ENCODE assay signal across 8 cellular contexts in genomic region chr1:46603481-46603857, GRCh38. TPM values are rescaled to one million over a fixed set of nuclear protein-coding genes. Genes with fewer than 3 reads are reported as not detected.
DNase-seq lines count a peak whose midpoint lies in the region; ATAC-seq and TF ChIP-seq lines count a peak whose summit lies in the region.

No MANE protein-coding gene starts in this region.

- H3K4me3 ChIP-seq in tibial artery: peak overlapping the region; percentile 91 to 92

- H3K9me3 ChIP-seq in tibial artery: no peaks in the 10 kb centered on the region

- peak overlapping the region; percentile 96 for H3K4me3 Mint-ChIP-seq in activated naive CD4-positive, alpha-beta T cell treated with anti-CD3 and anti-CD28 coated beads, Interleukin-2, amount 50 U/mL, for 24 hours

- H3K36me3 Mint-ChIP-seq in activated naive CD4-positive, alpha-beta T cell treated with anti-CD3 and anti-CD28 coated beads, Interleukin-2, amount 50 U/mL, for 24 hours: no peaks in the 10 kb centered on the region

- no peaks in the 10 kb centered on the region for H3K27me3 ChIP-seq in tibial artery

- peaks cover 0 to 63% (median 40%) of the 10 kb centered on the region in 4 donors for H3K4me1 ChIP-seq in tibial artery

- intact Hi-C loops in left colon (cut with DNase I, micrococcal nuclease) (no loop called here), tibial artery (cut with DNase I; ENCODE audit: low total_unique reads) (no loop called here)

- H3K9me3 Mint-ChIP-seq in activated naive CD4-positive, alpha-beta T cell treated with anti-CD3 and anti-CD28 coated beads, Interleukin-2, amount 50 U/mL, for 24 hours: no peaks in the 10 kb centered on the region

- H3K36me3 ChIP-seq in tibial artery: peaks cover under 1 to 8% (median 5%) of the 10 kb centered on the region in 3 donors

- peaks cover 67% of the 10 kb centered on the region for H3K4me1 Mint-ChIP-seq in activated naive CD4-positive, alpha-beta T cell treated with anti-CD3 and anti-CD28 coated beads, Interleukin-2, amount 50 U/mL, for 24 hours

- no peak overlapping the region for H3K27ac Mint-ChIP-seq in activated naive CD4-positive, alpha-beta T cell treated with anti-CD3 and anti-CD28 coated beads, Interleukin-2, amount 50 U/mL, for 24 hours

- ATAC-seq in left colon: peak; percentile 15

- no peak for DNase-seq in activated naive CD4-positive, alpha-beta T cell treated with anti-CD3 and anti-CD28 coated beads, Interleukin-2, amount 50 U/mL, for 16 hours
- no peak for DNase-seq in left colon
- no peak for DNase-seq in tibial artery
- DNase-seq in Kasumi-1 (lab: John Stamatoyannopoulos, UW): no peak
- DNase-seq in foreskin melanocyte: no peak
- no peak for DNase-seq in DMS153 treated with DMSO at 0.1 percent for 48 hours (lab: John Stamatoyannopoulos, UW; ENCODE audit: unreplicated experiment)

- no peak for TF ChIP-seq CTCF in tibial artery (IDR thresholded peaks at IDR 0.05)

- no peaks in the 10 kb centered on the region for H3K27me3 Mint-ChIP-seq in activated naive CD4-positive, alpha-beta T cell treated with anti-CD3 and anti-CD28 coated beads, Interleukin-2, amount 50 U/mL, for 24 hours

- H3K27ac ChIP-seq in angular gyrus (ENCODE audit: low read depth, low read length) (peak overlapping the region; percentile 63), tibial artery (peak overlapping the region; percentile 84 to 86)

RNA-seq across cellular contexts. Expression of gene MKNK1, which starts 0.6 kb away (rescaled TPM):
- total RNA-seq in left colon: 10 to 100 TPM; 46.2 to 52.4 TPM

RNA-seq across cellular contexts. Expression of gene MOB3C, which starts 13.1 kb away (rescaled TPM):
- 10 to 100 TPM; 15.6 to 18.1 TPM for total RNA-seq in left colon

RNA-seq across cellular contexts. Expression of gene KNCN, which starts 52.0 kb away (rescaled TPM):
- total RNA-seq in left colon: not detected
